ENCODE assay signal across 11 cellular contexts in genomic region chrX:51742586-51742985, GRCh38. TPM values are rescaled to one million over a fixed set of nuclear protein-coding genes. Genes with fewer than 3 reads are reported as not detected.
DNase-seq lines count a peak whose midpoint lies in the region; ATAC-seq and TF ChIP-seq lines count a peak whose summit lies in the region.
"Had no signal": no experiment of that assay in that cellular context is flagged by ENCODE, and none has a peak within 500 bp of the region (broad histone marks: within the 10 kb centered on the region; RNA-seq: fewer than 3 reads in every experiment).

No MANE protein-coding gene starts in this region.

- H3K36me3 Mint-ChIP-seq in memory B cell = peaks cover 20% of the 10 kb centered on the region

- H3K27ac ChIP-seq in right cardiac atrium (ENCODE audit: low read length) (no peak overlapping the region), uterus (no peak overlapping the region)

- H3K9me3 ChIP-seq in right cardiac atrium (ENCODE audit: control insufficient read depth, low read length) = no peaks in the 10 kb centered on the region
- peaks cover 6% of the 10 kb centered on the region for H3K9me3 ChIP-seq in adipocyte (ENCODE audit: control insufficient read depth, low read length)
- peaks cover 0 to 4% of the 10 kb centered on the region in 2 donors for H3K9me3 ChIP-seq in uterus
- H3K9me3 ChIP-seq: right atrium auricular region had no signal

- WGBS in right cardiac atrium = 77% methylated on average over 3 of the region's 3 CpGs

- peaks cover 6% of the 10 kb centered on the region for H3K9me3 Mint-ChIP-seq in memory B cell

- H3K27ac Mint-ChIP-seq in memory B cell = peak overlapping the region; percentile 63

- no peaks in the 10 kb centered on the region for H3K27me3 ChIP-seq in right cardiac atrium (ENCODE audit: control insufficient read depth, insufficient read depth)
- H3K27me3 ChIP-seq in adipocyte (replicated peaks; ENCODE audit: control insufficient read depth, insufficient read depth, low read length) = peaks cover 20% of the 10 kb centered on the region
- H3K27me3 ChIP-seq in uterus = no peaks in the 10 kb centered on the region
- H3K27me3 ChIP-seq: right atrium auricular region had no signal

- H3K27me3 Mint-ChIP-seq in memory B cell = no peaks in the 10 kb centered on the region

- no peak for TF ChIP-seq POLR2A in uterus (IDR thresholded peaks at IDR 0.05)

- peaks cover 11% of the 10 kb centered on the region for H3K4me1 Mint-ChIP-seq in memory B cell

- no peak for ATAC-seq in right cardiac atrium
- ATAC-seq in left cardiac atrium = no peak
- ATAC-seq in memory B cell (ENCODE audit: low read depth) = no peak
- no peak for ATAC-seq in sciatic nerve

- H3K4me3 Mint-ChIP-seq in memory B cell = peak overlapping the region; percentile 95

- H3K36me3 ChIP-seq in adipocyte (ENCODE audit: control insufficient read depth, insufficient read depth, low read length, severe bottlenecking) (no peaks in the 10 kb centered on the region), uterus (no peaks in the 10 kb centered on the region)
- H3K36me3 ChIP-seq: right atrium auricular region had no signal

- TF ChIP-seq CTCF in uterus (IDR thresholded peaks at IDR 0.05) = no peak

- H3K4me3 ChIP-seq in right cardiac atrium (ENCODE audit: low read length) (peak overlapping the region; percentile 55), adipocyte (ENCODE audit: low read length) (peak overlapping the region; percentile 81), uterus (peak overlapping the region; percentile 41 to 60)

- H3K9ac ChIP-seq in adipocyte (ENCODE audit: low read length) = peak overlapping the region; percentile 88

- H3K4me1 ChIP-seq in right cardiac atrium (ENCODE audit: control insufficient read depth, insufficient read depth, low read length) (no peaks in the 10 kb centered on the region), adipocyte (ENCODE audit: control insufficient read depth, insufficient read depth, low read length) (peaks cover 9% of the 10 kb centered on the region), uterus (no peaks in the 10 kb centered on the region)
- H3K4me1 ChIP-seq: right atrium auricular region had no signal

- DNase-seq in right cardiac atrium = peak in 1 of 3 donors; percentile 22
- DNase-seq in left cardiac atrium = no peak
- DNase-seq in adipocyte (ENCODE audit: low read depth) = no peak
- no peak for DNase-seq in memory B cell (ENCODE audit: low spot score in 2 of 2)
- no peak for DNase-seq in uterus
- DNase-seq in sciatic nerve (ENCODE audit: low spot score) = no peak
- no peak for DNase-seq in GM03348 (ENCODE audit: low spot score)
- DNase-seq in DMS53 (lab: John Stamatoyannopoulos, UW) = no peak
- DNase-seq: NK-92 treated with Interleukin-12 subunit alpha and Interleukin-12 subunit beta, amount 100 ng/mL, for 24 hours had no signal

- intact Hi-C loops in right cardiac atrium (cut with DNase I) (no loop called here), left cardiac atrium (cut with DNase I) (no loop called here), uterus (cut with DNase I; ENCODE audit: low total_unique reads) (no loop called here), sciatic nerve (cut with DNase I) (no loop called here)

RNA-seq across cellular contexts. Expression of gene GSPT2, which starts 0.7 kb away (rescaled TPM):
- total RNA-seq in right cardiac atrium (10 to 100 TPM in 2 of 4 donors, 1 to 10 TPM in 2; 9.5 to 11.2 (median 10.0) TPM), left cardiac atrium (1 to 10 TPM; 8.7 to 9.4 TPM), uterus (10 to 100 TPM in 2 of 4 donors, 1 to 10 TPM in 1, under 1 TPM in 1; 0.26 to 19.7 (median 7.3) TPM), sciatic nerve (12.2 TPM)
- 6.5 TPM for polyA plus RNA-seq in right cardiac atrium
- total RNA-seq: HT-29 had no signal

RNA-seq across cellular contexts. Expression of gene CENPVL1, which starts 32.3 kb away (rescaled TPM):
- total RNA-seq in right cardiac atrium (not detected), left cardiac atrium (not detected), uterus (not detected), sciatic nerve (not detected)
- not detected for polyA plus RNA-seq in right cardiac atrium
- total RNA-seq: HT-29, right atrium auricular region had no signal

RNA-seq across cellular contexts. Expression of gene CENPVL2, which starts 60.0 kb away (rescaled TPM):
- total RNA-seq in right cardiac atrium (not detected), left cardiac atrium (not detected), uterus (not detected), sciatic nerve (not detected)
- not detected for polyA plus RNA-seq in right cardiac atrium
- total RNA-seq: HT-29, right atrium auricular region had no signal
